In the genomic region with DNA sequence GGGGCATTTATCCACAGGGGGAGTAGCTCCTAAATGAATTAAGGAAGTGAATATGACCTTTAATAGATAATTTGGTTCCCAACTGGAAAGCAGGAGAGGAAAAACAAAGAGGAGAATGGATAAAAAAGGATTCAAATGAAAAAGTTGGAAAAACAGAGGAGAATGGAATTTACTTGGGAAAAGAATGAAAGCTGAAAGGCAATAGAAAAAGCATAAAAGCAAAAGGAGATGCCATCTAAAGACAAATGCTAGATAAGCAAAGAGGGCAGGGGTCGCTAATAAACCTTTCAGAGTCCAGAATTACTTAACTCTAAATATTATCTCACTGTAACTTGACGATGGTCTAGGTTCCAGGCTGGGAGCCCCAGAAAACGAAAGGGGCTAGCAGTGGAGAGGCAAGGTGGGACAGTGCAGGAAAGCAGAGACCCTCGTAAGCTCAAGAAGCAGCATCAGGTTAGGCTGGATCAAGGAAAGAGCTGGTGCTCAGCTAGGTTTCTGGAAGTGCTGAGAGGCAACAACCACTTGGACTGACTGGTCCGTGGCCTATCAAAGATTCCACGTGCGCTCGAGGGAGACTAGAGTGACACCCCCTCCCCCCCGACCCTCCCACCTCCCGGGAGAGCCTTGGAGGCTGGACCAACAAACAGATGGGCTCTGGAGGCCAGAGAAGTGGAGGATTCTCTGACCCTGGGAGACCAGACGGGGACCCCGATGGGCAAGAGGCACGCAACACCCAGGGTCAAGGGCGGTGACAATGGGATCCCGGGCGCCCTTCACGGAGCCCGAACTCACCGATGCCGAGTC, we compare ENCODE assay signal across 8 cellular contexts. TPM values are rescaled to one million over a fixed set of nuclear protein-coding genes. Genes with fewer than 3 reads are reported as not detected.
DNase-seq lines count a peak whose midpoint lies in the region; TF ChIP-seq lines count a peak whose summit lies in the region.

No MANE protein-coding gene starts in this region.

- H3K27me3 Mint-ChIP-seq in endodermal cell (ENCODE audit: insufficient read depth): peaks cover 11% of the 10 kb centered on the region

- no peaks in the 10 kb centered on the region for H3K36me3 ChIP-seq in PC-9 (ENCODE audit: low read depth)
- H3K36me3 ChIP-seq in endodermal cell (ENCODE audit: control insufficient read depth, insufficient read depth, low read length): no peaks in the 10 kb centered on the region
- H3K36me3 ChIP-seq in neuron (ENCODE audit: insufficient read depth, low read length): no peaks in the 10 kb centered on the region

- H3K4me1 Mint-ChIP-seq in endodermal cell: peaks cover 53% of the 10 kb centered on the region

- H3F3A ChIP-seq in PC-9 (ENCODE audit: insufficient read depth, low read depth): no peaks in the 10 kb centered on the region; the same call in 1 of the 2 replicates

- TF ChIP-seq CTCF in PC-9 (conservative IDR thresholded peaks at IDR 0.05) (no peak), endodermal cell (conservative IDR thresholded peaks at IDR 0.05) (no peak)

- no peaks in the 10 kb centered on the region for H3K79me2 ChIP-seq in PC-9 (ENCODE audit: low read depth)

- H3K9me3 ChIP-seq in PC-9 (ENCODE audit: insufficient read depth, low read depth) (no peaks in the 10 kb centered on the region), endodermal cell (ENCODE audit: control insufficient read depth, low read length) (no peaks in the 10 kb centered on the region), neuron (ENCODE audit: low read length) (no peaks in the 10 kb centered on the region)

- H3K9me2 ChIP-seq in PC-9 (ENCODE audit: insufficient read depth): no peaks in the 10 kb centered on the region

- POLR2A ChIA-PET in PC-9 (lab: Charles Lee; ENCODE audit: unreplicated experiment): no interaction called here

- H3K4me1 ChIP-seq in PC-9 (replicated peaks; ENCODE audit: insufficient read depth) (peaks cover 5% of the 10 kb centered on the region; the same call in 1 of the 2 replicates), endodermal cell (ENCODE audit: control insufficient read depth, insufficient read depth, low read length) (peaks cover 6% of the 10 kb centered on the region), neuron (ENCODE audit: insufficient read depth, low read length) (peaks cover 28% of the 10 kb centered on the region)

- no peaks in the 10 kb centered on the region for H4K20me1 ChIP-seq in PC-9 (ENCODE audit: insufficient read depth)

- 20 to 26% methylated on average over 7 to 20 of the region's 20 CpGs for WGBS in endodermal cell (ENCODE audit: insufficient coverage in 1 of 2, insufficient read length in 1 of 2), 2 experiments

- H3K36me3 Mint-ChIP-seq in endodermal cell (ENCODE audit: low read depth): no peaks in the 10 kb centered on the region

- H2AFZ ChIP-seq in PC-9 (peak overlapping the region; percentile 92), neuron (ENCODE audit: low read depth, low read length) (peak overlapping the region; percentile 99)

- H3K9ac ChIP-seq in endodermal cell (ENCODE audit: extremely low read depth, low read length, poor library complexity, severe bottlenecking): no peak overlapping the region

- no peaks in the 10 kb centered on the region for H3K9me3 Mint-ChIP-seq in endodermal cell

- H3K4me2 ChIP-seq in PC-9: peak overlapping the region; percentile 85

- DNase-seq in NCI-H748 (lab: John Stamatoyannopoulos, UW; ENCODE audit: unreplicated experiment) (peak; percentile 37), NCI-H748 treated with DMSO at 0.1 percent for 48 hours (lab: John Stamatoyannopoulos, UW) (no peak), PC-9 (no peak), endodermal cell (no peak), UCSD-AML1 (lab: John Stamatoyannopoulos, UW; ENCODE audit: unreplicated experiment) (no peak), MV-4-11 (lab: John Stamatoyannopoulos, UW) (no peak), RPMI8226 (no peak)

- H3K4me3 Mint-ChIP-seq in endodermal cell: peak overlapping the region; percentile 61

- H3K27ac ChIP-seq in PC-9: no peak overlapping the region
- no peak overlapping the region for H3K27ac ChIP-seq in endodermal cell (ENCODE audit: low read depth, low read length)

- no peak overlapping the region for H3K27ac Mint-ChIP-seq in endodermal cell

- intact Hi-C loops in PC-9 (cut with micrococcal nuclease; ENCODE audit: unreplicated experiment): loop anchor here (1.0 kb wide), 1 partner anchor 15 kb away; no protein-coding TSS in a partner anchor

- H3K27me3 ChIP-seq in PC-9 (ENCODE audit: insufficient read depth, low read depth) (no peaks in the 10 kb centered on the region), endodermal cell (ENCODE audit: control insufficient read depth, insufficient read depth, low read length, poor library complexity, severe bottlenecking) (peaks cover 8% of the 10 kb centered on the region), neuron (ENCODE audit: insufficient read depth, low read length) (no peaks in the 10 kb centered on the region)

- no TSS peak for BruUV-seq in PC-9 (replicated peaks; lab: Mats Ljungman, UMichigan)

- CTCF ChIA-PET in PC-9 (lab: Charles Lee): interaction anchor here (0.5 to 2.5 kb wide), 2 partner anchors 62 to 93 kb away, joined by 3 to 8 read pairs; no protein-coding TSS in a partner anchor

- H3K4me3 ChIP-seq in PC-9: peak overlapping the region; percentile 84
- H3K4me3 ChIP-seq in endodermal cell (ENCODE audit: low read length): peak overlapping the region; percentile 79
- peak overlapping the region; percentile 68 for H3K4me3 ChIP-seq in neuron (ENCODE audit: low read length)

RNA-seq across cellular contexts. Expression of a gene that starts 1.2 kb away (rescaled TPM):
- 1.0 and 1.6 TPM in 2 replicates for total RNA-seq in PC-9 (2021)
- total RNA-seq in endodermal cell: 10 to 100 TPM; 10.3 to 12.9 TPM
- 6.8 TPM for polyA plus RNA-seq in endodermal cell (2013, experiment 1 of 2)
- polyA plus RNA-seq in endodermal cell (2013, experiment 2 of 2): 5.5 TPM
